ENCODE assay signal across 1 cellular context in the genomic region with DNA sequence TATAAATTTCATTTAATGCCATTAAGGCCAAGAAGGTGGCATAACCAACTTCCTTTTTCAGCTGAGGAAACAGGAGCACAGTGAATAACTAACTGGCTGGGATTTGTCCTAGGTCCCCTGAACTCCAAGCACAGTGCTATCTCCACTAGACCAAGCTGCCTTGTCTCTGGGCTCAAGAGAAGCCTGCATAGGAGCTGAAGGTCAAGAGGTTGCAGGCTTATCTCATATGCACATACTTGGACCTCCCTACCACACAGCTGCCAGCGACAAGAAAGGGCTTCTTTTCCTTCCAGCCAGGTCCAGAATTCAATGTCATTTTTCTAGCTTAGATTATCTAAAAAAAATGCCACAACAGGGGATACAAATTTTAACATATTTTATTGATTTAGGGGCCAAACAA.
TF ChIP-seq lines count a peak whose summit lies in the region.

No MANE protein-coding gene starts in this region.

TF ChIP-seq in K562, 482 proteins besides CTCF, POLR2A, EP300 and RAD21 (continued from another document and continues in another):
- TF ChIP-seq, protein P1, sequence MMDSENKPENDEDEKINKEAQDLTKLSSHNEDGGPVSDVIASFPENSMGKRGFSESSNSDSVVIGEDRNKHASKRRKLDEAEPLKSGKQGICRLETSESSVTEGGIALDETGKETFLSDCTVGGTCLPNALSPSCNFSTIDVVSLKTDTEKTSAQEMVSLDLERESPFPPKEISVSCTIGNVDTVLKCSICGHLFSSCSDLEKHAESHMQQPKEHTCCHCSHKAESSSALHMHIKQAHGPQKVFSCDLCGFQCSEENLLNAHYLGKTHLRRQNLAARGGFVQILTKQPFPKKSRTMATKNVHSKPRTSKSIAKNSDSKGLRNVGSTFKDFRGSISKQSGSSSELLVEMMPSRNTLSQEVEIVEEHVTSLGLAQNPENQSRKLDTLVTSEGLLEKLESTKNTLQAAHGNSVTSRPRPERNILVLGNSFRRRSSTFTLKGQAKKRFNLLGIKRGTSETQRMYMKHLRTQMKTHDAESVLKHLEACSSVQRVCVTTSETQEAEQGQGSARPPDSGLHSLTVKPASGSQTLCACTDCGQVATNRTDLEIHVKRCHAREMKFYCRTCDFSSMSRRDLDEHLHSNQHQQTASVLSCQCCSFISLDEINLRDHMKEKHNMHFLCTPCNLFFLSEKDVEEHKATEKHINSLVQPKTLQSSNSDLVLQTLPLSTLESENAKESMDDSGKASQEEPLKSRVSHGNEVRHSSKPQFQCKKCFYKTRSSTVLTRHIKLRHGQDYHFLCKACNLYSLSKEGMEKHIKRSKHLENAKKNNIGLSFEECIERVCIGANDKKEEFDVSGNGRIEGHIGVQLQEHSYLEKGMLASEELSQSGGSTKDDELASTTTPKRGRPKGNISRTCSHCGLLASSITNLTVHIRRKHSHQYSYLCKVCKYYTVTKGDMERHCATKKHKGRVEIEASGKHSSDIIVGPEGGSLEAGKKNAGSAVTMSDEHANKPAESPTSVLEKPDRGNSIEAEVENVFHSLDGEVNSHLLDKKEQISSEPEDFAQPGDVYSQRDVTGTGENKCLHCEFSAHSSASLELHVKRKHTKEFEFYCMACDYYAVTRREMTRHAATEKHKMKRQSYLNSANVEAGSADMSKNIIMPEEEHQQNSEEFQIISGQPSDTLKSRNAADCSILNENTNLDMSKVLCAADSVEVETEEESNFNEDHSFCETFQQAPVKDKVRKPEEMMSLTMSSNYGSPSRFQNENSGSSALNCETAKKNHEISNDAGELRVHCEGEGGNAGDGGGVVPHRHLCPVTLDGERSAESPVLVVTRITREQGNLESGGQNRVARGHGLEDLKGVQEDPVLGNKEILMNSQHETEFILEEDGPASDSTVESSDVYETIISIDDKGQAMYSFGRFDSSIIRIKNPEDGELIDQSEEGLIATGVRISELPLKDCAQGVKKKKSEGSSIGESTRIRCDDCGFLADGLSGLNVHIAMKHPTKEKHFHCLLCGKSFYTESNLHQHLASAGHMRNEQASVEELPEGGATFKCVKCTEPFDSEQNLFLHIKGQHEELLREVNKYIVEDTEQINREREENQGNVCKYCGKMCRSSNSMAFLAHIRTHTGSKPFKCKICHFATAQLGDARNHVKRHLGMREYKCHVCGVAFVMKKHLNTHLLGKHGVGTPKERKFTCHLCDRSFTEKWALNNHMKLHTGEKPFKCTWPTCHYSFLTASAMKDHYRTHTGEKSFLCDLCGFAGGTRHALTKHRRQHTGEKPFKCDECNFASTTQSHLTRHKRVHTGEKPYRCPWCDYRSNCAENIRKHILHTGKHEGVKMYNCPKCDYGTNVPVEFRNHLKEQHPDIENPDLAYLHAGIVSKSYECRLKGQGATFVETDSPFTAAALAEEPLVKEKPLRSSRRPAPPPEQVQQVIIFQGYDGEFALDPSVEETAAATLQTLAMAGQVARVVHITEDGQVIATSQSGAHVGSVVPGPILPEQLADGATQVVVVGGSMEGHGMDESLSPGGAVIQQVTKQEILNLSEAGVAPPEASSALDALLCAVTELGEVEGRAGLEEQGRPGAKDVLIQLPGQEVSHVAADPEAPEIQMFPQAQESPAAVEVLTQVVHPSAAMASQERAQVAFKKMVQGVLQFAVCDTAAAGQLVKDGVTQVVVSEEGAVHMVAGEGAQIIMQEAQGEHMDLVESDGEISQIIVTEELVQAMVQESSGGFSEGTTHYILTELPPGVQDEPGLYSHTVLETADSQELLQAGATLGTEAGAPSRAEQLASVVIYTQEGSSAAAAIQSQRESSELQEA (IDR thresholded peaks at IDR 0.05; ENCODE audit: low read depth) = no peak
- TF ChIP-seq BRD4 (IDR thresholded peaks at IDR 0.05) (no peak), FOXA3 (CRISPR knock-in tag; conservative IDR thresholded peaks at IDR 0.05 in 1 of 2, IDR thresholded peaks at IDR 0.05 in 1 of 2) (no peak), TFAM (CRISPR knock-in tag; conservative IDR thresholded peaks at IDR 0.05) (no peak), PCBP2 (IDR thresholded peaks at IDR 0.05; ENCODE audit: low read depth, low read length, poor library complexity, severe bottlenecking) (no peak), ZNF830 (CRISPR knock-in tag; IDR thresholded peaks at IDR 0.05) (no peak), KLF10 (CRISPR knock-in tag; IDR thresholded peaks at IDR 0.05) (no peak), NFE2L1 (tag; IDR thresholded peaks at IDR 0.05; ENCODE audit: borderline replicate concordance, low read depth) (no peak), SRSF7 (optimal IDR thresholded peaks at IDR 0.05; ENCODE audit: low read depth, low read length) (no peak), U2AF2 (optimal IDR thresholded peaks at IDR 0.05; ENCODE audit: low read depth, low read length) (no peak), JUN (IDR thresholded peaks at IDR 0.05; ENCODE audit: borderline replicate concordance, low read depth, low read length) (0 out of 2 replicates have a peak, but pooled peaks have one; percentile 9), JUN (CRISPR knock-in tag; IDR thresholded peaks at IDR 0.05; ENCODE audit: borderline replicate concordance) (no peak), MEF2D (tag; conservative IDR thresholded peaks at IDR 0.05; ENCODE audit: low read depth) (no peak), CHD1 (IDR thresholded peaks at IDR 0.05; ENCODE audit: low read length) (no peak), POLR3G (IDR thresholded peaks at IDR 0.05; ENCODE audit: extremely low read depth, insufficient read length, insufficient replicate concordance) (no peak), RBM39 (optimal IDR thresholded peaks at IDR 0.05; ENCODE audit: low read depth, low read length) (no peak), ATF7 (IDR thresholded peaks at IDR 0.05) (peak; percentile 49; the same call in 1 of the 2 replicates), NFIC (IDR thresholded peaks at IDR 0.05) (peak; percentile 91), ZZZ3 (IDR thresholded peaks at IDR 0.05) (no peak), MCM3 (IDR thresholded peaks at IDR 0.05) (no peak), BRD9 (IDR thresholded peaks at IDR 0.05; ENCODE audit: low read depth, partially characterized antibody) (no peak), ZNF41 (CRISPR knock-in tag; conservative IDR thresholded peaks at IDR 0.05) (no peak), SMAD1 (IDR thresholded peaks at IDR 0.05; ENCODE audit: low read depth, low read length, partially characterized antibody) (no peak), ZNF584 (CRISPR knock-in tag; IDR thresholded peaks at IDR 0.05; ENCODE audit: low read depth) (no peak), ETV6 (IDR thresholded peaks at IDR 0.05; ENCODE audit: borderline replicate concordance in 1 of 2, low read depth in 2 of 2, low read length in 1 of 2) (no peak; a peak in 1 of 4 replicates), ETV6 (CRISPR knock-in tag; IDR thresholded peaks at IDR 0.05; ENCODE audit: borderline replicate concordance) (no peak), THRAP3 (IDR thresholded peaks at IDR 0.05; ENCODE audit: borderline replicate concordance) (no peak), SNIP1 (IDR thresholded peaks at IDR 0.05; ENCODE audit: low read depth) (no peak), ZNF696 (CRISPR knock-in tag; conservative IDR thresholded peaks at IDR 0.05) (no peak), FUS (optimal IDR thresholded peaks at IDR 0.05; ENCODE audit: low read depth, low read length) (no peak), ZNF764 (CRISPR knock-in tag; IDR thresholded peaks at IDR 0.05; ENCODE audit: low read depth) (no peak), HNRNPUL1 (IDR thresholded peaks at IDR 0.05; ENCODE audit: low read length) (no peak), TEAD2 (tag; IDR thresholded peaks at IDR 0.05) (no peak), PHB (CRISPR knock-in tag; IDR thresholded peaks at IDR 0.05) (no peak), CTBP1 (IDR thresholded peaks at IDR 0.05; ENCODE audit: borderline replicate concordance) (peak; percentile 83), ZNF707 (CRISPR knock-in tag; conservative IDR thresholded peaks at IDR 0.05) (no peak), NR2F6 (CRISPR knock-in tag; IDR thresholded peaks at IDR 0.05) (peak; percentile 91; the same call in 1 of the 2 replicates), ZNF444 (CRISPR knock-in tag; IDR thresholded peaks at IDR 0.05) (no peak), POU5F1 (IDR thresholded peaks at IDR 0.05; ENCODE audit: borderline replicate concordance, low read depth, low read length, partially characterized antibody) (no peak), CREBBP (IDR thresholded peaks at IDR 0.05; ENCODE audit: low read depth, low read length) (no peak)
- TF ChIP-seq, protein P2, sequence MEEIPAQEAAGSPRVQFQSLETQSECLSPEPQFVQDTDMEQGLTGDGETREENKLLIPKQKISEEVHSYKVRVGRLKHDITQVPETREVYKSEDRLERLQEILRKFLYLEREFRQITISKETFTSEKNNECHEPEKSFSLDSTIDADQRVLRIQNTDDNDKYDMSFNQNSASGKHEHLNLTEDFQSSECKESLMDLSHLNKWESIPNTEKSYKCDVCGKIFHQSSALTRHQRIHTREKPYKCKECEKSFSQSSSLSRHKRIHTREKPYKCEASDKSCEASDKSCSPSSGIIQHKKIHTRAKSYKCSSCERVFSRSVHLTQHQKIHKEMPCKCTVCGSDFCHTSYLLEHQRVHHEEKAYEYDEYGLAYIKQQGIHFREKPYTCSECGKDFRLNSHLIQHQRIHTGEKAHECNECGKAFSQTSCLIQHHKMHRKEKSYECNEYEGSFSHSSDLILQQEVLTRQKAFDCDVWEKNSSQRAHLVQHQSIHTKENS (CRISPR knock-in tag; IDR thresholded peaks at IDR 0.05) = no peak
- TF ChIP-seq, protein P3, sequence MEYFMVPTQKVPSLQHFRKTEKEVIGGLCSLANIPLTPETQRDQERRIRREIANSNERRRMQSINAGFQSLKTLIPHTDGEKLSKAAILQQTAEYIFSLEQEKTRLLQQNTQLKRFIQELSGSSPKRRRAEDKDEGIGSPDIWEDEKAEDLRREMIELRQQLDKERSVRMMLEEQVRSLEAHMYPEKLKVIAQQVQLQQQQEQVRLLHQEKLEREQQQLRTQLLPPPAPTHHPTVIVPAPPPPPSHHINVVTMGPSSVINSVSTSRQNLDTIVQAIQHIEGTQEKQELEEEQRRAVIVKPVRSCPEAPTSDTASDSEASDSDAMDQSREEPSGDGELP (CRISPR knock-in tag; IDR thresholded peaks at IDR 0.05; ENCODE audit: borderline replicate concordance) = peak; percentile 84
- TF ChIP-seq, protein P4, sequence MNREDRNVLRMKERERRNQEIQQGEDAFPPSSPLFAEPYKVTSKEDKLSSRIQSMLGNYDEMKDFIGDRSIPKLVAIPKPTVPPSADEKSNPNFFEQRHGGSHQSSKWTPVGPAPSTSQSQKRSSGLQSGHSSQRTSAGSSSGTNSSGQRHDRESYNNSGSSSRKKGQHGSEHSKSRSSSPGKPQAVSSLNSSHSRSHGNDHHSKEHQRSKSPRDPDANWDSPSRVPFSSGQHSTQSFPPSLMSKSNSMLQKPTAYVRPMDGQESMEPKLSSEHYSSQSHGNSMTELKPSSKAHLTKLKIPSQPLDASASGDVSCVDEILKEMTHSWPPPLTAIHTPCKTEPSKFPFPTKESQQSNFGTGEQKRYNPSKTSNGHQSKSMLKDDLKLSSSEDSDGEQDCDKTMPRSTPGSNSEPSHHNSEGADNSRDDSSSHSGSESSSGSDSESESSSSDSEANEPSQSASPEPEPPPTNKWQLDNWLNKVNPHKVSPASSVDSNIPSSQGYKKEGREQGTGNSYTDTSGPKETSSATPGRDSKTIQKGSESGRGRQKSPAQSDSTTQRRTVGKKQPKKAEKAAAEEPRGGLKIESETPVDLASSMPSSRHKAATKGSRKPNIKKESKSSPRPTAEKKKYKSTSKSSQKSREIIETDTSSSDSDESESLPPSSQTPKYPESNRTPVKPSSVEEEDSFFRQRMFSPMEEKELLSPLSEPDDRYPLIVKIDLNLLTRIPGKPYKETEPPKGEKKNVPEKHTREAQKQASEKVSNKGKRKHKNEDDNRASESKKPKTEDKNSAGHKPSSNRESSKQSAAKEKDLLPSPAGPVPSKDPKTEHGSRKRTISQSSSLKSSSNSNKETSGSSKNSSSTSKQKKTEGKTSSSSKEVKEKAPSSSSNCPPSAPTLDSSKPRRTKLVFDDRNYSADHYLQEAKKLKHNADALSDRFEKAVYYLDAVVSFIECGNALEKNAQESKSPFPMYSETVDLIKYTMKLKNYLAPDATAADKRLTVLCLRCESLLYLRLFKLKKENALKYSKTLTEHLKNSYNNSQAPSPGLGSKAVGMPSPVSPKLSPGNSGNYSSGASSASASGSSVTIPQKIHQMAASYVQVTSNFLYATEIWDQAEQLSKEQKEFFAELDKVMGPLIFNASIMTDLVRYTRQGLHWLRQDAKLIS (CRISPR knock-in tag; IDR thresholded peaks at IDR 0.05) = no peak
- TF ChIP-seq, protein P5, sequence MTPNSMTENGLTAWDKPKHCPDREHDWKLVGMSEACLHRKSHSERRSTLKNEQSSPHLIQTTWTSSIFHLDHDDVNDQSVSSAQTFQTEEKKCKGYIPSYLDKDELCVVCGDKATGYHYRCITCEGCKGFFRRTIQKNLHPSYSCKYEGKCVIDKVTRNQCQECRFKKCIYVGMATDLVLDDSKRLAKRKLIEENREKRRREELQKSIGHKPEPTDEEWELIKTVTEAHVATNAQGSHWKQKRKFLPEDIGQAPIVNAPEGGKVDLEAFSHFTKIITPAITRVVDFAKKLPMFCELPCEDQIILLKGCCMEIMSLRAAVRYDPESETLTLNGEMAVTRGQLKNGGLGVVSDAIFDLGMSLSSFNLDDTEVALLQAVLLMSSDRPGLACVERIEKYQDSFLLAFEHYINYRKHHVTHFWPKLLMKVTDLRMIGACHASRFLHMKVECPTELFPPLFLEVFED (CRISPR knock-in tag; conservative IDR thresholded peaks at IDR 0.05) = no peak
- TF ChIP-seq, protein P6, sequence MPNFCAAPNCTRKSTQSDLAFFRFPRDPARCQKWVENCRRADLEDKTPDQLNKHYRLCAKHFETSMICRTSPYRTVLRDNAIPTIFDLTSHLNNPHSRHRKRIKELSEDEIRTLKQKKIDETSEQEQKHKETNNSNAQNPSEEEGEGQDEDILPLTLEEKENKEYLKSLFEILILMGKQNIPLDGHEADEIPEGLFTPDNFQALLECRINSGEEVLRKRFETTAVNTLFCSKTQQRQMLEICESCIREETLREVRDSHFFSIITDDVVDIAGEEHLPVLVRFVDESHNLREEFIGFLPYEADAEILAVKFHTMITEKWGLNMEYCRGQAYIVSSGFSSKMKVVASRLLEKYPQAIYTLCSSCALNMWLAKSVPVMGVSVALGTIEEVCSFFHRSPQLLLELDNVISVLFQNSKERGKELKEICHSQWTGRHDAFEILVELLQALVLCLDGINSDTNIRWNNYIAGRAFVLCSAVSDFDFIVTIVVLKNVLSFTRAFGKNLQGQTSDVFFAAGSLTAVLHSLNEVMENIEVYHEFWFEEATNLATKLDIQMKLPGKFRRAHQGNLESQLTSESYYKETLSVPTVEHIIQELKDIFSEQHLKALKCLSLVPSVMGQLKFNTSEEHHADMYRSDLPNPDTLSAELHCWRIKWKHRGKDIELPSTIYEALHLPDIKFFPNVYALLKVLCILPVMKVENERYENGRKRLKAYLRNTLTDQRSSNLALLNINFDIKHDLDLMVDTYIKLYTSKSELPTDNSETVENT (CRISPR knock-in tag; IDR thresholded peaks at IDR 0.05) = no peak
- TF ChIP-seq, protein P7, sequence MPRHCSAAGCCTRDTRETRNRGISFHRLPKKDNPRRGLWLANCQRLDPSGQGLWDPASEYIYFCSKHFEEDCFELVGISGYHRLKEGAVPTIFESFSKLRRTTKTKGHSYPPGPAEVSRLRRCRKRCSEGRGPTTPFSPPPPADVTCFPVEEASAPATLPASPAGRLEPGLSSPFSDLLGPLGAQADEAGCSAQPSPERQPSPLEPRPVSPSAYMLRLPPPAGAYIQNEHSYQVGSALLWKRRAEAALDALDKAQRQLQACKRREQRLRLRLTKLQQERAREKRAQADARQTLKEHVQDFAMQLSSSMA (CRISPR knock-in tag; IDR thresholded peaks at IDR 0.05) = no peak
